ENCODE assay signal across 10 cellular contexts in genomic region chr10:86632009-86632800, GRCh38. TPM values are rescaled to one million over a fixed set of nuclear protein-coding genes. Genes with fewer than 3 reads are reported as not detected.
DNase-seq lines count a peak whose midpoint lies in the region; ATAC-seq and TF ChIP-seq lines count a peak whose summit lies in the region.
"Had no signal": no experiment of that assay in that cellular context is flagged by ENCODE, and none has a peak within 500 bp of the region (broad histone marks: within the 10 kb centered on the region; RNA-seq: fewer than 3 reads in every experiment).

No MANE protein-coding gene starts in this region.

- H3K36me3 Mint-ChIP-seq in activated T-helper 2 cell treated with anti-CD3 and anti-CD28 coated beads, Interferon-gamma antibody, Interleukin-2, Interleukin-4, amounts not matched to agents 10 μg/mL and 5 μg/mL and 100 μg/mL, durations not matched to agents 14 hours and 24 hours and 36 hours (ENCODE audit: low read depth), result no peaks in the 10 kb centered on the region
- H3K36me3 Mint-ChIP-seq in stimulated activated effector memory CD8-positive, alpha-beta T cell treated with anti-CD3 and anti-CD28 coated beads, Interleukin-12 subunit alpha, Interleukin-12 subunit beta, amount 100 ng/mL, for 72 hours, result no peaks in the 10 kb centered on the region

- no peaks in the 10 kb centered on the region for H3K9me3 Mint-ChIP-seq in activated T-helper 2 cell treated with anti-CD3 and anti-CD28 coated beads, Interferon-gamma antibody, Interleukin-2, Interleukin-4, amounts not matched to agents 10 μg/mL and 5 μg/mL and 100 μg/mL, durations not matched to agents 14 hours and 24 hours and 36 hours
- no peaks in the 10 kb centered on the region for H3K9me3 Mint-ChIP-seq in stimulated activated effector memory CD8-positive, alpha-beta T cell treated with anti-CD3 and anti-CD28 coated beads, Interleukin-12 subunit alpha, Interleukin-12 subunit beta, amount 100 ng/mL, for 72 hours

- H3K27ac Mint-ChIP-seq in activated T-helper 2 cell treated with anti-CD3 and anti-CD28 coated beads, Interferon-gamma antibody, Interleukin-2, Interleukin-4, amounts not matched to agents 10 μg/mL and 5 μg/mL and 100 μg/mL, durations not matched to agents 14 hours and 24 hours and 36 hours, result no peak overlapping the region
- H3K27ac Mint-ChIP-seq in stimulated activated effector memory CD8-positive, alpha-beta T cell treated with anti-CD3 and anti-CD28 coated beads, Interleukin-12 subunit alpha, Interleukin-12 subunit beta, amount 100 ng/mL, for 72 hours, result no peak overlapping the region

- no peak overlapping the region for H3K4me3 Mint-ChIP-seq in activated T-helper 2 cell treated with anti-CD3 and anti-CD28 coated beads, Interferon-gamma antibody, Interleukin-2, Interleukin-4, amounts not matched to agents 10 μg/mL and 5 μg/mL and 100 μg/mL, durations not matched to agents 14 hours and 24 hours and 36 hours (ENCODE audit: low read depth)
- H3K4me3 Mint-ChIP-seq in stimulated activated effector memory CD8-positive, alpha-beta T cell treated with anti-CD3 and anti-CD28 coated beads, Interleukin-12 subunit alpha, Interleukin-12 subunit beta, amount 100 ng/mL, for 72 hours, result no peak overlapping the region

- peaks cover 46% of the 10 kb centered on the region for H3K27me3 Mint-ChIP-seq in activated T-helper 2 cell treated with anti-CD3 and anti-CD28 coated beads, Interferon-gamma antibody, Interleukin-2, Interleukin-4, amounts not matched to agents 10 μg/mL and 5 μg/mL and 100 μg/mL, durations not matched to agents 14 hours and 24 hours and 36 hours (ENCODE audit: low read depth)

- intact Hi-C loops in activated T-helper 2 cell treated with anti-CD3 and anti-CD28 coated beads, Interferon-gamma antibody, Interleukin-2, Interleukin-4, amounts not matched to agents 10 μg/mL and 5 μg/mL and 100 μg/mL, durations not matched to agents 14 hours and 24 hours and 36 hours (cut with micrococcal nuclease), result no loop called here

- H3K4me3 ChIP-seq in HFF-Myc (replicated peaks; ENCODE audit: low read depth, low read length) (peak overlapping the region; percentile 28), cardiac fibroblast (replicated peaks in 1 of 2; ENCODE audit: low read depth in 2 of 2, low read length in 2 of 2) (peak overlapping the region; percentile 27 to 43)

- ATAC-seq in stimulated activated naive CD8-positive, alpha-beta T cell treated with anti-CD3 and anti-CD28 coated beads, Interleukin-15, Interleukin-2, amounts not matched to agents 100 U/mL and 50 U/mL, for 24 hours, result peak; percentile 14
- ATAC-seq in stimulated activated effector memory CD8-positive, alpha-beta T cell treated with anti-CD3 and anti-CD28 coated beads, Interleukin-12 subunit alpha, Interleukin-12 subunit beta, amount 100 ng/mL, for 72 hours, result no peak

- DNase-seq in HFF-Myc (ENCODE audit: extremely low read depth, low read depth) (no peak), cardiac fibroblast (ENCODE audit: low read depth in 2 of 2) (peak in 1 of 2 donors; percentile 21), islet precursor cell (peak; percentile 83)
- no peak for DNase-seq in stimulated activated naive CD8-positive, alpha-beta T cell treated with anti-CD3 and anti-CD28 coated beads, Interleukin-15, Interleukin-2, amounts not matched to agents 100 U/mL and 50 U/mL, for 24 hours
- DNase-seq in activated T-helper 2 cell treated with anti-CD3 and anti-CD28 coated beads, Interferon-gamma antibody, Interleukin-2, Interleukin-4, amounts not matched to agents 10 μg/mL and 5 μg/mL and 100 μg/mL, durations not matched to agents 14 hours and 24 hours and 36 hours (ENCODE audit: low spot score), result no peak
- DNase-seq in stimulated activated naive CD4-positive, alpha-beta T cell (lab: John Stamatoyannopoulos, UW), result no peak
- no peak for DNase-seq in stimulated activated effector memory CD8-positive, alpha-beta T cell treated with anti-CD3 and anti-CD28 coated beads, Interleukin-12 subunit alpha, Interleukin-12 subunit beta, amount 100 ng/mL, for 72 hours (ENCODE audit: low spot score in 2 of 2)
- DNase-seq in activated effector memory CD4-positive, alpha-beta T cell treated with anti-CD3 and anti-CD28 coated beads, Interleukin-2, amount 50 U/mL, for 16 hours, result no peak
- DNase-seq: adrenal gland had no signal

- no peaks in the 10 kb centered on the region for H3K4me1 Mint-ChIP-seq in activated T-helper 2 cell treated with anti-CD3 and anti-CD28 coated beads, Interferon-gamma antibody, Interleukin-2, Interleukin-4, amounts not matched to agents 10 μg/mL and 5 μg/mL and 100 μg/mL, durations not matched to agents 14 hours and 24 hours and 36 hours (ENCODE audit: low read depth)
- H3K4me1 Mint-ChIP-seq in stimulated activated effector memory CD8-positive, alpha-beta T cell treated with anti-CD3 and anti-CD28 coated beads, Interleukin-12 subunit alpha, Interleukin-12 subunit beta, amount 100 ng/mL, for 72 hours, result no peaks in the 10 kb centered on the region

- TF ChIP-seq CTCF in HFF-Myc (IDR thresholded peaks at IDR 0.05; ENCODE audit: low read depth, low read length, missing control alignments) (no peak), cardiac fibroblast (IDR thresholded peaks at IDR 0.05; ENCODE audit: low read depth, low read length) (no peak)

RNA-seq across cellular contexts. Expression of gene OPN4, which starts 22.1 kb away (rescaled TPM):
- total RNA-seq in activated T-helper 2 cell treated with anti-CD3 and anti-CD28 coated beads, Interferon-gamma antibody, Interleukin-2, Interleukin-4, amounts not matched to agents 10 μg/mL and 5 μg/mL and 100 μg/mL, durations not matched to agents 14 hours and 24 hours and 36 hours, result not detected in 2 replicates
- total RNA-seq: prostate gland had no signal

RNA-seq across cellular contexts. Expression of gene LDB3, which starts 36.1 kb away (rescaled TPM):
- 0.05 TPM in 1 of 2 replicates, not detected in the other for total RNA-seq in activated T-helper 2 cell treated with anti-CD3 and anti-CD28 coated beads, Interferon-gamma antibody, Interleukin-2, Interleukin-4, amounts not matched to agents 10 μg/mL and 5 μg/mL and 100 μg/mL, durations not matched to agents 14 hours and 24 hours and 36 hours
